9 cellular contexts compared by ENCODE assay signal in genomic region chr10:127612-128432, GRCh38. TPM values are rescaled to one million over a fixed set of nuclear protein-coding genes. Genes with fewer than 3 reads are reported as not detected.
DNase-seq lines count a peak whose midpoint lies in the region; ATAC-seq and TF ChIP-seq lines count a peak whose summit lies in the region.
"Had no signal": no experiment of that assay in that cellular context is flagged by ENCODE, and none has a peak within 500 bp of the region (broad histone marks: within the 10 kb centered on the region; RNA-seq: fewer than 3 reads in every experiment).

No MANE protein-coding gene starts in this region.

- peaks cover 10% of the 10 kb centered on the region for H3K27me3 Mint-ChIP-seq in activated T-helper 2 cell treated with anti-CD3 and anti-CD28 coated beads, Interferon-gamma antibody, Interleukin-2, Interleukin-4, amounts not matched to agents 10 μg/mL and 5 μg/mL and 100 μg/mL, durations not matched to agents 14 hours and 24 hours and 36 hours (ENCODE audit: low read depth)

- no peak overlapping the region for H3K27ac ChIP-seq in thyroid gland
- H3K27ac ChIP-seq: epithelial cell of prostate had no signal

- H3K27me3 ChIP-seq in thyroid gland, result no peaks in the 10 kb centered on the region

- no peaks in the 10 kb centered on the region for H3K9me3 ChIP-seq in thyroid gland

- no peak for TF ChIP-seq CTCF in thyroid gland (IDR thresholded peaks at IDR 0.05)

- DNase-seq in stimulated activated naive CD4-positive, alpha-beta T cell (lab: John Stamatoyannopoulos, UW), result peak in 4 of 6 experiments; percentile 18 to 48 (median 36)
- no peak for DNase-seq in stimulated activated naive CD4-positive, alpha-beta T cell treated with Interleukin-2 at 50 U/mL for 16 hours (lab: John Stamatoyannopoulos, UW)
- peak; percentile 23 for DNase-seq in activated T-helper 2 cell treated with anti-CD3 and anti-CD28 coated beads, Interferon-gamma antibody, Interleukin-2, Interleukin-4, amounts not matched to agents 10 μg/mL and 5 μg/mL and 100 μg/mL, durations not matched to agents 14 hours and 24 hours and 36 hours (ENCODE audit: low spot score)
- peak; percentile 33 for DNase-seq in stimulated activated naive CD8-positive, alpha-beta T cell treated with anti-CD3 and anti-CD28 coated beads, Interleukin-15, Interleukin-2, amounts not matched to agents 100 U/mL and 50 U/mL, for 24 hours
- DNase-seq in amniotic stem cell (lab: John Stamatoyannopoulos, UW), result no peak
- no peak for DNase-seq in iPS-NIHi11 (ENCODE audit: low spot score)
- no peak for DNase-seq in thyroid gland

- TF ChIP-seq POLR2A in thyroid gland (IDR thresholded peaks at IDR 0.05), result no peak

- H3K36me3 ChIP-seq in thyroid gland, result no peaks in the 10 kb centered on the region

- peaks cover 2% of the 10 kb centered on the region for H3K9me3 Mint-ChIP-seq in activated T-helper 2 cell treated with anti-CD3 and anti-CD28 coated beads, Interferon-gamma antibody, Interleukin-2, Interleukin-4, amounts not matched to agents 10 μg/mL and 5 μg/mL and 100 μg/mL, durations not matched to agents 14 hours and 24 hours and 36 hours

- H3K27ac Mint-ChIP-seq in activated T-helper 2 cell treated with anti-CD3 and anti-CD28 coated beads, Interferon-gamma antibody, Interleukin-2, Interleukin-4, amounts not matched to agents 10 μg/mL and 5 μg/mL and 100 μg/mL, durations not matched to agents 14 hours and 24 hours and 36 hours, result no peak overlapping the region

- peak; percentile 59 for ATAC-seq in HG03558 (IDR thresholded peaks at IDR 0.05; ENCODE audit: extremely low read depth, unreplicated experiment)
- ATAC-seq in stimulated activated naive CD8-positive, alpha-beta T cell treated with anti-CD3 and anti-CD28 coated beads, Interleukin-15, Interleukin-2, amounts not matched to agents 100 U/mL and 50 U/mL, for 24 hours, result peak; percentile 75

- peak overlapping the region; percentile 73 for H3K4me3 Mint-ChIP-seq in activated T-helper 2 cell treated with anti-CD3 and anti-CD28 coated beads, Interferon-gamma antibody, Interleukin-2, Interleukin-4, amounts not matched to agents 10 μg/mL and 5 μg/mL and 100 μg/mL, durations not matched to agents 14 hours and 24 hours and 36 hours (ENCODE audit: low read depth)

- peaks cover 13% of the 10 kb centered on the region for H3K4me1 Mint-ChIP-seq in activated T-helper 2 cell treated with anti-CD3 and anti-CD28 coated beads, Interferon-gamma antibody, Interleukin-2, Interleukin-4, amounts not matched to agents 10 μg/mL and 5 μg/mL and 100 μg/mL, durations not matched to agents 14 hours and 24 hours and 36 hours (ENCODE audit: low read depth)

- no peaks in the 10 kb centered on the region for H3K36me3 Mint-ChIP-seq in activated T-helper 2 cell treated with anti-CD3 and anti-CD28 coated beads, Interferon-gamma antibody, Interleukin-2, Interleukin-4, amounts not matched to agents 10 μg/mL and 5 μg/mL and 100 μg/mL, durations not matched to agents 14 hours and 24 hours and 36 hours (ENCODE audit: low read depth)

- H3K4me3 ChIP-seq in thyroid gland (replicated peaks in 1 of 3), result no peak overlapping the region

- intact Hi-C loops in activated T-helper 2 cell treated with anti-CD3 and anti-CD28 coated beads, Interferon-gamma antibody, Interleukin-2, Interleukin-4, amounts not matched to agents 10 μg/mL and 5 μg/mL and 100 μg/mL, durations not matched to agents 14 hours and 24 hours and 36 hours (cut with micrococcal nuclease), result no loop called here
- intact Hi-C loops in thyroid gland (cut with DNase I), result no loop called here

- WGBS in thyroid gland, 2 donors, result 73 to 79% methylated on average over 9 of the region's 9 CpGs

- H3K4me1 ChIP-seq in thyroid gland, result peaks cover 6 to 8% of the 10 kb centered on the region in 2 donors

RNA-seq across cellular contexts. Expression of gene ZMYND11, which starts 7.4 kb away (rescaled TPM):
- total RNA-seq in activated T-helper 2 cell treated with anti-CD3 and anti-CD28 coated beads, Interferon-gamma antibody, Interleukin-2, Interleukin-4, amounts not matched to agents 10 μg/mL and 5 μg/mL and 100 μg/mL, durations not matched to agents 14 hours and 24 hours and 36 hours, result 28.3 and 30.6 TPM in 2 replicates
- 100 to 1,000 TPM; 127 to 179 (median 154) TPM for total RNA-seq in thyroid gland

Comparison
In these comparisons a context has a peak if more than half of its experiments do, and no peak if none do; other contexts are left out.
1. DNase-seq: peak in stimulated activated naive CD4-positive, alpha-beta T cell (4 of 6), activated T-helper 2 cell treated with anti-CD3 and anti-CD28 coated beads, Interferon-gamma antibody, Interleukin-2, Interleukin-4, amounts not matched to agents 10 μg/mL and 5 μg/mL and 100 μg/mL, durations not matched to agents 14 hours and 24 hours and 36 hours (single experiment) and stimulated activated naive CD8-positive, alpha-beta T cell treated with anti-CD3 and anti-CD28 coated beads, Interleukin-15, Interleukin-2, amounts not matched to agents 100 U/mL and 50 U/mL, for 24 hours (single experiment); none in stimulated activated naive CD4-positive, alpha-beta T cell treated with Interleukin-2 at 50 U/mL for 16 hours (single experiment), amniotic stem cell (single experiment), iPS-NIHi11 (single experiment) and thyroid gland (0 of 2).